Comparison of ENCODE assay signal across 6 cellular contexts in the genomic region with DNA sequence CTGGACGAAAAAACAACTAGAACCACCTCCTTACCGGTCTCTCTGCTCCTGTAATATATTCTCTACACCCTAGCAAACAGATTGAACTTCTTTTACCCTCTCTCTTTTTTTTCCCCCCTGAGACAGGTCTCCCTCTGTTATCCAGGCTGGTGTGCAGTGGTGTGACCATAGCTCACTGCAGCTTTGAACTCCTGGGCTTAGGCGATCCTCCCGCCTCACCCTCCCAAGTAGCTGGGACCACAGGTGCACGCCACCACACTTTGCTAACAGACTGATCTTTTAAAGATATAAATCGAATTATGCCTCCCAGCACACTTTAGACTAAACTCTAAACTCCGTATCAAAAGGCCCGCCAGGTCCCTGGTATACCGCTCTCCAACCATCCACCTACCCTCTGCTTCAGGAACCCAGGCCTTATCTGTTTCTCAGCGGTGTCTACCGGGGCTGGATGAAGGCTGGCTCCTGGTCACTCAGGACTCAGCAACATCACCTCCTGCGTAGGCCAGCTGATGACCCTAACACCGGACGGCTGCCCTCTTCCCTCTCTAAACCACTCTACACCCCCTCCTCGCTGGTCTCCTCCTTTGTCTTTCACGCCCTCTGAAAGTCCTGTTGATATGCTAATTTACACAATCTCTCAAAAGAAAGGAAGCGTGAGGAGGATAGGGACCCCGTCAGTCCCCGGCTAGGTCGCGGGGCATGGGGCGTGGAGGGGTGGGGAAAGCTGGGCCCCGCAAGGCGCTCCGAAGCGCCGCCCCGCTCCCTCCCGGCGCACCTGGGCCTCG. TPM values are rescaled to one million over a fixed set of nuclear protein-coding genes. Genes with fewer than 3 reads are reported as not detected.
DNase-seq lines count a peak whose midpoint lies in the region; TF ChIP-seq lines count a peak whose summit lies in the region.

No MANE protein-coding gene starts in this region.

- peak overlapping the region; percentile 98 for H3K4me3 ChIP-seq in BLaER1
- peak overlapping the region; percentile 93 for H3K4me3 ChIP-seq in LNCaP clone FGC (ENCODE audit: low read depth, low read length)
- peak overlapping the region; percentile 66 to 89 (median 83) for H3K4me3 ChIP-seq in esophagus squamous epithelium
- peak overlapping the region; percentile 64 to 98 (median 84) for H3K4me3 ChIP-seq in spleen

- intact Hi-C loops in esophagus squamous epithelium (cut with DNase I) = no loop called here
- intact Hi-C loops in spleen (cut with DNase I; ENCODE audit: low total_unique reads) = loop anchor here (10.0 kb wide), 1 partner anchor 152 kb away; a partner anchor contains a TSS

- H3K27me3 ChIP-seq in BLaER1 = no peaks in the 10 kb centered on the region
- H3K27me3 ChIP-seq in esophagus squamous epithelium = no peaks in the 10 kb centered on the region
- no peaks in the 10 kb centered on the region for H3K27me3 ChIP-seq in spleen (replicated peaks in 1 of 7)

- H3K36me3 ChIP-seq in BLaER1 = peaks cover 71% of the 10 kb centered on the region
- H3K36me3 ChIP-seq in esophagus squamous epithelium = peaks cover 0 to 54% (median 4%) of the 10 kb centered on the region in 3 donors
- H3K36me3 ChIP-seq in spleen = peaks cover 0 to 53% (median 23%) of the 10 kb centered on the region in 6 donors

- peaks cover 52% of the 10 kb centered on the region for H4K20me1 ChIP-seq in BLaER1

- TF ChIP-seq POLR2A in esophagus squamous epithelium (IDR thresholded peaks at IDR 0.05) (no peak), spleen (IDR thresholded peaks at IDR 0.05) (no peak)

- H3K27ac ChIP-seq in BLaER1 = peak overlapping the region; percentile 96
- H3K27ac ChIP-seq in esophagus squamous epithelium = peak overlapping the region; percentile 93 to 98 (median 95)
- H3K27ac ChIP-seq in spleen = peak overlapping the region; percentile 59 to 98 (median 95)

- TF ChIP-seq CTCF in LNCaP clone FGC (IDR thresholded peaks at IDR 0.05; ENCODE audit: control insufficient read depth, extremely low read depth, insufficient read depth) (no peak), esophagus squamous epithelium (IDR thresholded peaks at IDR 0.05) (no peak), spleen (IDR thresholded peaks at IDR 0.05 in 8 of 11, conservative IDR thresholded peaks at IDR 0.05 in 3 of 11) (no peak)

- peaks cover 30% of the 10 kb centered on the region for H3K4me1 ChIP-seq in BLaER1
- H3K4me1 ChIP-seq in esophagus squamous epithelium = peaks cover 21 to 38% (median 22%) of the 10 kb centered on the region in 3 donors
- H3K4me1 ChIP-seq in spleen = peaks cover 15 to 69% (median 41%) of the 10 kb centered on the region in 6 donors

- no peaks in the 10 kb centered on the region for H3K9me3 ChIP-seq in BLaER1
- H3K9me3 ChIP-seq in esophagus squamous epithelium = no peaks in the 10 kb centered on the region
- H3K9me3 ChIP-seq in spleen = no peaks in the 10 kb centered on the region

- 26 to 30% methylated on average over 16 of the region's 31 CpGs for WGBS in esophagus squamous epithelium, 2 donors
- 17 to 26% (median 19%) methylated on average over 24 to 31 of the region's 31 CpGs for whole genome bisulfite sequencing in spleen, 5 donors

- peak overlapping the region; percentile 97 for H3K9ac ChIP-seq in BLaER1

- peak overlapping the region; percentile 95 for H3K4me2 ChIP-seq in BLaER1

- no peak for DNase-seq in LNCaP clone FGC (ENCODE audit: low read depth)
- DNase-seq in esophagus squamous epithelium (lab: John Stamatoyannopoulos, UW) = no peak
- DNase-seq in spleen = no peak
- no peak for DNase-seq in SHP77 treated with DMSO at 0.1 percent for 48 hours (lab: John Stamatoyannopoulos, UW)
- DNase-seq in NCI-H2196 treated with DMSO at 0.1 percent for 48 hours (lab: John Stamatoyannopoulos, UW; ENCODE audit: unreplicated experiment) = no peak

RNA-seq across cellular contexts. Expression of a gene that starts 0.7 kb away (rescaled TPM):
- total RNA-seq in esophagus squamous epithelium (10 to 100 TPM; 15.8 to 54.0 (median 24.7) TPM), spleen (10 to 100 TPM; 28.8 to 48.8 (median 34.1) TPM)
- polyA plus RNA-seq in spleen = 10 to 100 TPM; 34.0 to 41.9 (median 41.2) TPM

RNA-seq across cellular contexts. Expression of a gene that starts 14.4 kb away (rescaled TPM):
- total RNA-seq in esophagus squamous epithelium (10 to 100 TPM; 14.6 to 25.7 (median 17.5) TPM), spleen (10 to 100 TPM; 11.7 to 29.3 (median 18.1) TPM)
- polyA plus RNA-seq in spleen = 10 to 100 TPM; 40.6 to 55.7 (median 42.4) TPM

RNA-seq across cellular contexts. Expression of a gene that starts 15.3 kb away (rescaled TPM):
- total RNA-seq in esophagus squamous epithelium = 10 to 100 TPM; 11.2 to 19.8 (median 14.4) TPM
- total RNA-seq in spleen = 10 to 100 TPM; 22.3 to 31.7 (median 26.6) TPM
- 10 to 100 TPM in 1 of 3 donors, 1 to 10 TPM in 2; 8.9 to 12.2 (median 8.9) TPM for polyA plus RNA-seq in spleen

RNA-seq across cellular contexts. Expression of a gene that starts 32.2 kb away (rescaled TPM):
- total RNA-seq in esophagus squamous epithelium (10 to 100 TPM; 33.0 to 57.4 (median 45.6) TPM), spleen (10 to 100 TPM; 35.6 to 49.9 (median 40.1) TPM)
- polyA plus RNA-seq in spleen = 10 to 100 TPM; 41.8 to 55.4 (median 52.2) TPM

RNA-seq across cellular contexts. Expression of a gene that starts 32.9 kb away (rescaled TPM):
- 10 to 100 TPM in 2 of 4 donors, 1 to 10 TPM in 2; 3.4 to 16.7 (median 9.1) TPM for total RNA-seq in esophagus squamous epithelium
- total RNA-seq in spleen = 1 to 10 TPM; 1.5 to 7.3 (median 4.5) TPM
- polyA plus RNA-seq in spleen = 1 to 10 TPM; 5.1 to 6.7 (median 5.6) TPM
